Comparison of ENCODE assay signal across 8 cellular contexts in genomic region chr1:228664399-228664914, GRCh38.
DNase-seq lines count a peak whose midpoint lies in the region; ATAC-seq and TF ChIP-seq lines count a peak whose summit lies in the region.

No MANE protein-coding gene starts in this region.

- H3K4me2 ChIP-seq in HCT116 (ENCODE audit: low read length) = peak overlapping the region; percentile 84

- H3K36me3 ChIP-seq in HCT116 (ENCODE audit: control insufficient read depth in 1 of 2, insufficient read depth in 2 of 2, low read length in 2 of 2) = no peaks in the 10 kb centered on the region
- H3K36me3 ChIP-seq in lower lobe of right lung = no peaks in the 10 kb centered on the region

- H3K9me3 Mint-ChIP-seq in activated CD4-positive, alpha-beta T cell treated with anti-CD3 and anti-CD28 coated beads, Interleukin-2, amount 10 ng/mL, durations not matched to agents 7 days and 5 days = no peaks in the 10 kb centered on the region

- peaks cover 19% of the 10 kb centered on the region for H3K27me3 Mint-ChIP-seq in activated CD4-positive, alpha-beta T cell treated with anti-CD3 and anti-CD28 coated beads, Interleukin-2, amount 10 ng/mL, durations not matched to agents 7 days and 5 days

- H3K27ac ChIP-seq in HCT116 (ENCODE audit: low read depth, low read length) (peak overlapping the region; percentile 76; the same call in 1 of the 2 replicates), lower lobe of right lung (no peak overlapping the region)

- TF ChIP-seq POLR2A in HCT116 (IDR thresholded peaks at IDR 0.05; ENCODE audit: borderline replicate concordance, extremely low read depth, insufficient read depth, insufficient read length) = no peak

- intact Hi-C loops in HCT116 (cut with micrococcal nuclease) = loop anchor here (1.0 kb wide), 4 partner anchors 493 to 850 kb away; no protein-coding TSS in a partner anchor
- intact Hi-C loops in lower lobe of right lung (cut with DNase I) = no loop called here

- peak overlapping the region; percentile 59 for H2AFZ ChIP-seq in HCT116 (ENCODE audit: low read depth, low read length, poor library complexity, severe bottlenecking)

- POLR2A ChIA-PET in HCT116 (lab: Charles Lee) = interaction anchor here (1.2 to 1.3 kb wide), 2 partner anchors 566 to 590 kb away, joined by 4 to 5 read pairs; no protein-coding TSS in a partner anchor
- POLR2A ChIA-PET in activated CD4-positive, alpha-beta T cell treated with anti-CD3 and anti-CD28 coated beads, Interleukin-2, amount 10 ng/mL, durations not matched to agents 7 days and 5 days (lab: Charles Lee) = no interaction called here

- no peaks in the 10 kb centered on the region for H3K4me1 Mint-ChIP-seq in activated CD4-positive, alpha-beta T cell treated with anti-CD3 and anti-CD28 coated beads, Interleukin-2, amount 10 ng/mL, durations not matched to agents 7 days and 5 days

- no peaks in the 10 kb centered on the region for H3K27me3 ChIP-seq in HCT116 (ENCODE audit: insufficient read depth, low read length)
- H3K27me3 ChIP-seq in lower lobe of right lung (ENCODE audit: low read depth) = no peaks in the 10 kb centered on the region

- H3K36me3 Mint-ChIP-seq in activated CD4-positive, alpha-beta T cell treated with anti-CD3 and anti-CD28 coated beads, Interleukin-2, amount 10 ng/mL, durations not matched to agents 7 days and 5 days (ENCODE audit: low read depth) = no peaks in the 10 kb centered on the region

- H3K9me2 ChIP-seq in HCT116 (ENCODE audit: insufficient read depth) = no peaks in the 10 kb centered on the region

- CTCF ChIA-PET in HCT116 (lab: Charles Lee) = interaction anchor here (0.9 to 3.2 kb wide), 10 partner anchors 10 to 777 kb away, joined by 3 to 38 read pairs (median 6); no protein-coding TSS in a partner anchor
- CTCF ChIA-PET in activated CD4-positive, alpha-beta T cell treated with anti-CD3 and anti-CD28 coated beads, Interleukin-2, amount 10 ng/mL, durations not matched to agents 7 days and 5 days (lab: Charles Lee) = interaction anchor here (0.6 to 1.3 kb wide), 7 partner anchors 8 to 590 kb away, joined by 3 to 5 read pairs (median 3); no protein-coding TSS in a partner anchor

- DNase-seq in AML-193 (lab: John Stamatoyannopoulos, UW) (peak; percentile 62 to 80), HCT116 (ENCODE audit: low read depth, low spot score) (peak; percentile 85), NCI-H526 (lab: John Stamatoyannopoulos, UW) (peak; percentile 35 to 75), dermis microvascular lymphatic vessel endothelial cell (ENCODE audit: low read depth in 2 of 2) (peak; percentile 54 to 67), lower lobe of right lung (peak; percentile 62)
- peak; percentile 82 for DNase-seq in activated CD4-positive, alpha-beta T cell treated with anti-CD3 and anti-CD28 coated beads, Interleukin-2, amount 10 ng/mL, durations not matched to agents 7 days and 5 days
- peak; percentile 73 for DNase-seq in stimulated activated CD8-positive, alpha-beta memory T cell treated with anti-CD3 and anti-CD28 coated beads, Interleukin-15, amount 100 ng/mL, for 1 hour (ENCODE audit: low read depth)

- peak overlapping the region; percentile 42 for H3K9ac ChIP-seq in HCT116 (ENCODE audit: low read length)

- no peaks in the 10 kb centered on the region for H3K9me3 ChIP-seq in HCT116 (ENCODE audit: control insufficient read depth in 1 of 2, insufficient read depth in 1 of 2, low read depth in 1 of 2, low read length in 2 of 2)
- no peaks in the 10 kb centered on the region for H3K9me3 ChIP-seq in lower lobe of right lung

- H3K4me1 ChIP-seq in HCT116 (ENCODE audit: control insufficient read depth in 1 of 2, insufficient read depth in 2 of 2, low read length in 2 of 2) (peaks cover 6 to 17% of the 10 kb centered on the region in 2 experiments; a peak in 3 of 4 replicates), lower lobe of right lung (no peaks in the 10 kb centered on the region)

- TF ChIP-seq CTCF in HCT116 (IDR thresholded peaks at IDR 0.05 in 2 of 3, conservative IDR thresholded peaks at IDR 0.05 in 1 of 3; ENCODE audit: borderline replicate concordance in 1 of 3, insufficient read depth in 1 of 3, low read depth in 2 of 3, low read length in 2 of 3) = peak; percentile 70 to 91 (median 79)
- peak; percentile 81 for TF ChIP-seq CTCF in lower lobe of right lung (IDR thresholded peaks at IDR 0.05)

- no peak overlapping the region for H3K4me3 Mint-ChIP-seq in activated CD4-positive, alpha-beta T cell treated with anti-CD3 and anti-CD28 coated beads, Interleukin-2, amount 10 ng/mL, durations not matched to agents 7 days and 5 days

- no peaks in the 10 kb centered on the region for H4K20me1 ChIP-seq in HCT116 (ENCODE audit: insufficient read depth)

- ATAC-seq in HCT116 (peak; percentile 75), lower lobe of right lung (peak; percentile 70 to 74), HG02885 (IDR thresholded peaks at IDR 0.05; ENCODE audit: poor library complexity, unreplicated experiment) (no peak)

- RAD21 ChIA-PET in HCT116 (lab: Charles Lee; ENCODE audit: low non-redundant PET in 1 of 2, low total read pairs in 2 of 2, uncharacterized antibody in 2 of 2, unreplicated experiment in 2 of 2) = interaction anchor here (1.1 to 1.9 kb wide), 2 partner anchors 590 kb away, joined by 5 to 12 read pairs; no protein-coding TSS in a partner anchor

- no peak overlapping the region for H3K27ac Mint-ChIP-seq in activated CD4-positive, alpha-beta T cell treated with anti-CD3 and anti-CD28 coated beads, Interleukin-2, amount 10 ng/mL, durations not matched to agents 7 days and 5 days

- TF ChIP-seq RAD21 in HCT116 (IDR thresholded peaks at IDR 0.05; ENCODE audit: low read depth) = peak; percentile 98

- H3K4me3 ChIP-seq in HCT116 (replicated peaks in 1 of 2; ENCODE audit: low read depth in 1 of 2, low read length in 2 of 2) (peak overlapping the region; percentile 37 to 55), lower lobe of right lung (no peak overlapping the region)

- H3K79me2 ChIP-seq in HCT116 (ENCODE audit: insufficient read depth, low read length) = no peaks in the 10 kb centered on the region

- no TSS peak for BruUV-seq in HCT116 (replicated peaks; lab: Mats Ljungman, UMichigan)

TF ChIP-seq in HCT116, 20 proteins besides CTCF, POLR2A, EP300 and RAD21:
- no peak for TF ChIP-seq EZH2phosphoT487 (IDR thresholded peaks at IDR 0.05; ENCODE audit: borderline replicate concordance)
- peak; percentile 59 for TF ChIP-seq CEBPB (IDR thresholded peaks at IDR 0.05; ENCODE audit: low read depth)
- 0 out of 2 replicates have a peak, but pooled peaks have one; percentile 10 for TF ChIP-seq FOSL1 (IDR thresholded peaks at IDR 0.05; ENCODE audit: low read depth)
- no peak for TF ChIP-seq MAX (IDR thresholded peaks at IDR 0.05)
